In genomic region chr18:68705119-68705518, GRCh38 we compare ENCODE assay signal across 24 cellular contexts. TPM values are rescaled to one million over a fixed set of nuclear protein-coding genes. Genes with fewer than 3 reads are reported as not detected.
DNase-seq lines count a peak whose midpoint lies in the region; ATAC-seq and TF ChIP-seq lines count a peak whose summit lies in the region.
"Had no signal": no experiment of that assay in that cellular context is flagged by ENCODE, and none has a peak within 500 bp of the region (broad histone marks: within the 10 kb centered on the region; RNA-seq: fewer than 3 reads in every experiment).

No MANE protein-coding gene starts in this region.

- H3K4me1 Mint-ChIP-seq in CD4-positive, CD25-positive, alpha-beta regulatory T cell, result peaks cover 40 to 81% (median 49%) of the 10 kb centered on the region in 4 donors
- H3K4me1 Mint-ChIP-seq in CD8-positive, alpha-beta T cell (ENCODE audit: low read depth), result peaks cover 53% of the 10 kb centered on the region

- no peaks in the 10 kb centered on the region for H3F3A ChIP-seq in PC-3 (ENCODE audit: low read length, unreplicated experiment)

- POLR2A ChIA-PET in CD8-positive, alpha-beta T cell (lab: Charles Lee), result interaction anchor here (0.8 to 1.2 kb wide), 3 partner anchors 11 to 1501 kb away, joined by 3 read pairs; no protein-coding TSS in a partner anchor
- POLR2A ChIA-PET in PC-3 (lab: Charles Lee; ENCODE audit: unreplicated experiment), result no interaction called here

- no peaks in the 10 kb centered on the region for H3K9me2 ChIP-seq in PC-3 (replicated peaks; ENCODE audit: low read length)

- 0 out of 2 replicates have a peak, but pooled peaks cover 7% of the 10 kb centered on the region for H4K20me1 ChIP-seq in PC-3 (ENCODE audit: low read length)

- no TSS peak for BruUV-seq in PC-3 (replicated peaks; lab: Mats Ljungman, UMichigan)

- H3K27ac ChIP-seq in CD4-positive, CD25-positive, alpha-beta regulatory T cell (ENCODE audit: insufficient read depth, low read length, poor library complexity, severe bottlenecking), result no peak overlapping the region
- H3K27ac ChIP-seq in CD8-positive, alpha-beta T cell (ENCODE audit: low read depth, low read length), result no peak overlapping the region
- no peak overlapping the region for H3K27ac ChIP-seq in PC-3 (ENCODE audit: low read length)
- H3K27ac ChIP-seq: esophagus muscularis mucosa, gastrocnemius medialis, psoas muscle, thyroid gland, WERI-Rb-1 had no signal

- CTCF ChIA-PET in CD8-positive, alpha-beta T cell (lab: Charles Lee), result interaction anchor here (1.3 kb wide), 1 partner anchor 9 kb away, joined by 4 read pairs; no protein-coding TSS in a partner anchor
- CTCF ChIA-PET in PC-3 (lab: Charles Lee), result no interaction called here

- no peaks in the 10 kb centered on the region for H3K27me3 Mint-ChIP-seq in CD4-positive, CD25-positive, alpha-beta regulatory T cell
- no peaks in the 10 kb centered on the region for H3K27me3 Mint-ChIP-seq in CD8-positive, alpha-beta T cell (ENCODE audit: low read depth)
- H3K27me3 Mint-ChIP-seq: activated naive CD8-positive, alpha-beta T cell treated with anti-CD3 and anti-CD28 coated beads, Interleukin-2, amount 10 ng/mL, durations not matched to agents 7 days and 5 days; IgD-negative memory B cell had no signal

- peaks cover 72% of the 10 kb centered on the region for H3K36me3 ChIP-seq in CD4-positive, CD25-positive, alpha-beta regulatory T cell (ENCODE audit: control insufficient read depth, insufficient read depth, low read length)
- H3K36me3 ChIP-seq in CD8-positive, alpha-beta T cell (ENCODE audit: insufficient read depth, low read length), result peaks cover 13% of the 10 kb centered on the region
- H3K36me3 ChIP-seq in PC-3 (ENCODE audit: low read depth, low read length), result peaks cover 44% of the 10 kb centered on the region
- H3K36me3 ChIP-seq: WERI-Rb-1 had no signal

- H3K4me1 ChIP-seq in CD4-positive, CD25-positive, alpha-beta regulatory T cell (ENCODE audit: control insufficient read depth, insufficient read depth, low read length, poor library complexity, severe bottlenecking), result peaks cover 3% of the 10 kb centered on the region
- peaks cover 3% of the 10 kb centered on the region for H3K4me1 ChIP-seq in CD8-positive, alpha-beta T cell (ENCODE audit: insufficient read depth, low read length)
- H3K4me1 ChIP-seq in PC-3 (ENCODE audit: insufficient read depth, low read length), result peaks cover 9% of the 10 kb centered on the region
- H3K4me1 ChIP-seq: esophagus muscularis mucosa, gastrocnemius medialis, psoas muscle, thyroid gland had no signal

- H3K9me3 ChIP-seq in CD4-positive, CD25-positive, alpha-beta regulatory T cell (ENCODE audit: control insufficient read depth in 2 of 2, low read length in 2 of 2), result no peaks in the 10 kb centered on the region
- H3K9me3 ChIP-seq in CD8-positive, alpha-beta T cell (ENCODE audit: low read length), result no peaks in the 10 kb centered on the region
- H3K9me3 ChIP-seq in PC-3 (ENCODE audit: low read length), result no peaks in the 10 kb centered on the region
- H3K9me3 ChIP-seq: esophagus muscularis mucosa, gastrocnemius medialis, psoas muscle, thyroid gland had no signal

- no peak for ATAC-seq in CD4-positive, CD25-positive, alpha-beta regulatory T cell (ENCODE audit: low read depth in 2 of 2)
- no peak for ATAC-seq in CD8-positive, alpha-beta T cell
- ATAC-seq in PC-3 (peak; percentile 63), HG02840 (IDR thresholded peaks at IDR 0.05; ENCODE audit: low FRiP score, unreplicated experiment) (no peak)
- ATAC-seq: gastrocnemius medialis, psoas muscle had no signal

- H2AFZ ChIP-seq in PC-3 (ENCODE audit: low read length), result no peak overlapping the region

- no peak for TF ChIP-seq CTCF in CD8-positive, alpha-beta T cell (IDR thresholded peaks at IDR 0.05)
- TF ChIP-seq CTCF in PC-3 (conservative IDR thresholded peaks at IDR 0.05; ENCODE audit: low read depth, low read length), result no peak
- no peak for TF ChIP-seq CTCF in GM13977 (IDR thresholded peaks at IDR 0.05; ENCODE audit: extremely low read depth, insufficient read depth, missing control alignments)

- H3K36me3 Mint-ChIP-seq in CD4-positive, CD25-positive, alpha-beta regulatory T cell, result peaks cover 47% of the 10 kb centered on the region
- peaks cover 67% of the 10 kb centered on the region for H3K36me3 Mint-ChIP-seq in CD8-positive, alpha-beta T cell
- H3K36me3 Mint-ChIP-seq: IgD-negative memory B cell had no signal

- no peak overlapping the region for H3K9ac ChIP-seq in PC-3 (ENCODE audit: low read length)

- no peak overlapping the region for H3K4me2 ChIP-seq in PC-3 (ENCODE audit: low read length)

- H3K9me3 Mint-ChIP-seq in CD4-positive, CD25-positive, alpha-beta regulatory T cell, result no peaks in the 10 kb centered on the region
- no peaks in the 10 kb centered on the region for H3K9me3 Mint-ChIP-seq in CD8-positive, alpha-beta T cell
- H3K9me3 Mint-ChIP-seq: activated naive CD8-positive, alpha-beta T cell treated with anti-CD3 and anti-CD28 coated beads, Interleukin-2, amount 10 ng/mL, durations not matched to agents 7 days and 5 days; activated T-helper 1 cell treated with anti-CD3 and anti-CD28 coated beads, Interleukin-12 subunit alpha, Interleukin-12 subunit beta, Interleukin-2, Interleukin-4 antibody, amounts not matched to agents 30 ng/mL and 10 ng/mL and 1 ng/mL, durations not matched to agents 14 hours and 24 hours and 36 hours; IgD-negative memory B cell had no signal

- H3K4me3 ChIP-seq in CD4-positive, CD25-positive, alpha-beta regulatory T cell (ENCODE audit: low read depth, low read length), result no peak overlapping the region
- no peak overlapping the region for H3K4me3 ChIP-seq in CD8-positive, alpha-beta T cell (ENCODE audit: low read depth, low read length)
- no peak overlapping the region for H3K4me3 ChIP-seq in PC-3 (ENCODE audit: low read length)
- H3K4me3 ChIP-seq: esophagus muscularis mucosa, gastrocnemius medialis, psoas muscle, thyroid gland had no signal

- no peaks in the 10 kb centered on the region for H3K27me3 ChIP-seq in CD4-positive, CD25-positive, alpha-beta regulatory T cell (ENCODE audit: control insufficient read depth, insufficient read depth, low read length)
- no peaks in the 10 kb centered on the region for H3K27me3 ChIP-seq in CD8-positive, alpha-beta T cell (ENCODE audit: insufficient read depth, low read length)
- no peaks in the 10 kb centered on the region for H3K27me3 ChIP-seq in PC-3 (ENCODE audit: low read length)
- H3K27me3 ChIP-seq: esophagus muscularis mucosa, gastrocnemius medialis, thyroid gland had no signal

- H3K27ac Mint-ChIP-seq in CD4-positive, CD25-positive, alpha-beta regulatory T cell, result peak overlapping the region in 2 of 3 donors; percentile 40 to 57
- H3K27ac Mint-ChIP-seq in CD8-positive, alpha-beta T cell, result peak overlapping the region; percentile 12
- H3K27ac Mint-ChIP-seq: activated naive CD8-positive, alpha-beta T cell treated with anti-CD3 and anti-CD28 coated beads, Interleukin-2, amount 10 ng/mL, durations not matched to agents 7 days and 5 days; activated T-helper 1 cell treated with anti-CD3 and anti-CD28 coated beads, Interleukin-12 subunit alpha, Interleukin-12 subunit beta, Interleukin-2, Interleukin-4 antibody, amounts not matched to agents 30 ng/mL and 10 ng/mL and 1 ng/mL, durations not matched to agents 14 hours and 24 hours and 36 hours; IgD-negative memory B cell had no signal

- in situ Hi-C loops in GM13977 (cut with MboI; ENCODE audit: low pct_unique_long_range_greater_than_20kb, low sequenced_read_pairs, unreplicated experiment), result no loop called here

- H3K4me3 Mint-ChIP-seq in CD4-positive, CD25-positive, alpha-beta regulatory T cell, result peak overlapping the region in 1 of 4 donors; percentile 51
- H3K4me3 Mint-ChIP-seq in CD8-positive, alpha-beta T cell, result no peak overlapping the region
- H3K4me3 Mint-ChIP-seq: activated naive CD8-positive, alpha-beta T cell treated with anti-CD3 and anti-CD28 coated beads, Interleukin-2, amount 10 ng/mL, durations not matched to agents 7 days and 5 days; activated T-helper 1 cell treated with anti-CD3 and anti-CD28 coated beads, Interleukin-12 subunit alpha, Interleukin-12 subunit beta, Interleukin-2, Interleukin-4 antibody, amounts not matched to agents 30 ng/mL and 10 ng/mL and 1 ng/mL, durations not matched to agents 14 hours and 24 hours and 36 hours; IgD-negative memory B cell had no signal

- no peak for DNase-seq in CD4-positive, CD25-positive, alpha-beta regulatory T cell
- DNase-seq in CD8-positive, alpha-beta T cell, result no peak
- no peak for DNase-seq in PC-3
- DNase-seq in kidney tubule cell (ENCODE audit: low spot score), result peak; percentile 5
- no peak for DNase-seq in NCI-H1436 (lab: John Stamatoyannopoulos, UW)
- no peak for DNase-seq in putamen (ENCODE audit: low spot score)
- DNase-seq in GM13977 (ENCODE audit: low spot score), result no peak
- DNase-seq: activated naive CD8-positive, alpha-beta T cell treated with anti-CD3 and anti-CD28 coated beads, Interleukin-2, amount 10 ng/mL, durations not matched to agents 7 days and 5 days; COR-L47; DMS79 treated with DMSO at 0.1 percent for 48 hours; effector memory CD4-positive, alpha-beta T cell; gastrocnemius medialis; hypothalamus; NCI-H146; NCI-H524; psoas muscle; stimulated activated CD4-positive, alpha-beta T cell treated with anti-CD3 and anti-CD28 coated beads, Interleukin-2, amount 100 ng/mL, for 48 hours; stimulated activated naive CD4-positive, alpha-beta T cell; thyroid gland; WERI-Rb-1 had no signal

- intact Hi-C loops in CD8-positive, alpha-beta T cell (cut with DNase I, micrococcal nuclease), result loop anchor here in 1 of 2 experiments (10.0 kb wide), 1 partner anchor 1380 kb away; no protein-coding TSS in a partner anchor
- intact Hi-C loops in PC-3 (cut with micrococcal nuclease), result no loop called here

- H3K79me2 ChIP-seq in PC-3 (ENCODE audit: low read length), result peaks cover 43% of the 10 kb centered on the region

RNA-seq across cellular contexts. Expression of gene TMX3, which starts 9.8 kb away (rescaled TPM):
- total RNA-seq in CD4-positive, CD25-positive, alpha-beta regulatory T cell, result 51.2 TPM
- polyA plus RNA-seq in CD4-positive, CD25-positive, alpha-beta regulatory T cell, result 10 to 100 TPM; 17.6 to 25.0 (median 20.9) TPM
- 10 to 100 TPM; 28.3 to 28.5 TPM for total RNA-seq in CD8-positive, alpha-beta T cell
- total RNA-seq in PC-3 (2014; rRNA removed), result 39.1 and 50.1 TPM in 2 replicates
